ENCODE assay signal across 8 cellular contexts in the genomic region with DNA sequence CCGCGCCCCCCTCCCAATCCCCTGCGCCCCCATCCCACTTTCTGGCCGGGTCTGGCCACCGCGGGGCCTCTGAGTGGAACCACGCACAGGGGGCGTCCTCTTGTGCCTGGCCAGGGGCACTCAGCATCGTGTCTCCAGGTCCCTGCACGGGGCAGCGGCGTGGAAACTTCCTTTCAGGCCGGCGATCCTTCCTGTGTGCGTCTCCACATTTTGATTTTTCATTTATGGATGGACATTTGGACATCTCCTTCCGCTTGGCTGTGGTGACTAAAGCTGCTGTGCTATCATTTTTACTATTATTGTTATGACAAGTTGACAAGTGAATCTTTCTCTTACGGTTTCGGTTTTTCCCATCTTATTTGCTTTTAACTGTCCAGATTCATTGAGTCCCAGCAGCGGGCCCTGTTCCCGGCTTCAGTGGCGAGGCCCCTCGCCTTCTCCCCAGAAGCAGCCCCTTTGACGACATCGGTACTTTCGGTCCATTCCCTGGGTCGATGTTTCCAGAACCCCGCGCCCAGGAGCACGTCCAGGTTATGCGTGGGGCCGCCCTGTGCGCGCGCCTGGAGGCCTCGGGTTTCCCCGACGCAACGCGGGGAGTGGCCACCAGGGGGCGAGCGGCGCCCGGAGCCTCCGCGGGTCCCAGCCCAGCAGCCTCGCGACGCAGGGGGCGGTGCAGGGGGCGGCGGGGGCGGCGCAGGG.
DNase-seq lines count a peak whose midpoint lies in the region; ATAC-seq and TF ChIP-seq lines count a peak whose summit lies in the region.

No MANE protein-coding gene starts in this region.

- peak; percentile 87 for TF ChIP-seq CTCF in GM10266 (IDR thresholded peaks at IDR 0.05; ENCODE audit: control insufficient read depth, insufficient read depth, low read depth, missing control alignments)

- no peaks in the 10 kb centered on the region for H3K36me3 Mint-ChIP-seq in memory B cell

- no peaks in the 10 kb centered on the region for H3K9me3 Mint-ChIP-seq in memory B cell

- peak; percentile 95 for DNase-seq in GM10266 (ENCODE audit: extremely low spot score)
- DNase-seq in NCI-H82 (lab: John Stamatoyannopoulos, UW), result peak; percentile 75
- peak; percentile 98 for DNase-seq in activated CD8-positive, alpha-beta memory T cell treated with anti-CD3 and anti-CD28 coated beads for 24 hours
- peak; percentile 87 for DNase-seq in effector CD4-positive, alpha-beta T cell
- DNase-seq in memory B cell (ENCODE audit: low spot score in 2 of 2), result peak; percentile 97 to 99
- peak; percentile 72 for DNase-seq in stimulated activated CD8-positive, alpha-beta memory T cell treated with anti-CD3 and anti-CD28 coated beads, Interleukin-12 subunit alpha, Interleukin-12 subunit beta, amount 100 ng/mL, for 24 hours (ENCODE audit: extremely low read depth)

- H3K4me1 Mint-ChIP-seq in memory B cell, result peaks cover 32% of the 10 kb centered on the region

- H3K4me3 Mint-ChIP-seq in memory B cell, result peak overlapping the region; percentile 98

- H3K27me3 Mint-ChIP-seq in memory B cell, result no peaks in the 10 kb centered on the region

- peak overlapping the region; percentile 95 for H3K27ac Mint-ChIP-seq in memory B cell

- ATAC-seq in HG03045 (IDR thresholded peaks at IDR 0.05; ENCODE audit: unreplicated experiment) (peak; percentile 60), memory B cell (ENCODE audit: low read depth) (peak; percentile 64), GM18861 (IDR thresholded peaks at IDR 0.05; ENCODE audit: unreplicated experiment) (no peak)
